Comparison of ENCODE assay signal across 1 cellular context in the genomic region with DNA sequence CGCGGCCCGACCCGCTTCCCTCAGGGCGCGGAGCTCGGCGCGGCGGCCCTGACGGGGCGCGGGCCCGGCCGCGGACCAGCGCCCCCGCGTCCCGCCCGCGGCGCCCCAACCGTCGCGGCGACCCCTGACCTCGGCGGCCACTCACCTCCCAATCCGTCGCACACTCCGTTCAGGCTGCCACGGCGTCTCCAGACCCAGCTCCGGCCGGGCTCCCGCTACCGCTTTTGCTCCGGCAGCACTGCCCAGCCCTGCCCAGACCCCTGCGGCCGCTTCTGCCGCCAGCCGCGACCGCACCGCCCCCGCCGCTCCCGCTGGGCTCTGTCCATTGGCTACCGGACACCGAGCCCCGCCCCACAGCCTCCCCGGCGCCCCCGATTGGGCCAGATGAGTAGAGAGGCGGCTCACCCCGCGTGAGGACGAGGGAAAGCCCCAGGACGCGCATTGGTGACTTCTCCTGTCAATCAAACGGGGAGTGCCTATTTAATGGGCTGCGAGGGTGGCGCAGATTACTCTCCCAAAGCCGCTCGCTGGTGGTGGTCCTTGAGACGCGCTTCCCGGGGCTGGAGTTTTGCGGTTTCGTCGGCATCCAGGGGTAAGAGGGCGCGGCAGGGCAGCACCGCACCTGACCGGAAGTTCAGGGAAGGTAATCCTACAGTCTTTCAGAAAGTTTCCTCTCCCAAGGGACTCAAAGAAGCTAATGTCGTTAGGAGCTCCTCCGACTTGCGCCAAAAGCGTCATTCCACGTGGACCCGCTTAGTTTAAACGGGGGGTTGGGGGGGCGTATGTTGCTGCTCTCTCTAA.
TF ChIP-seq lines count a peak whose summit lies in the region.

PACSIN2 (minus strand) TSS at position 274 of the 801 bp plus-strand sequence. CDS start 103,069 bp downstream, outside the sequence.

TF ChIP-seq in HepG2, 621 proteins besides CTCF, POLR2A, EP300 and RAD21 (continued from another document and continues in another):
- TF ChIP-seq, protein P1, sequence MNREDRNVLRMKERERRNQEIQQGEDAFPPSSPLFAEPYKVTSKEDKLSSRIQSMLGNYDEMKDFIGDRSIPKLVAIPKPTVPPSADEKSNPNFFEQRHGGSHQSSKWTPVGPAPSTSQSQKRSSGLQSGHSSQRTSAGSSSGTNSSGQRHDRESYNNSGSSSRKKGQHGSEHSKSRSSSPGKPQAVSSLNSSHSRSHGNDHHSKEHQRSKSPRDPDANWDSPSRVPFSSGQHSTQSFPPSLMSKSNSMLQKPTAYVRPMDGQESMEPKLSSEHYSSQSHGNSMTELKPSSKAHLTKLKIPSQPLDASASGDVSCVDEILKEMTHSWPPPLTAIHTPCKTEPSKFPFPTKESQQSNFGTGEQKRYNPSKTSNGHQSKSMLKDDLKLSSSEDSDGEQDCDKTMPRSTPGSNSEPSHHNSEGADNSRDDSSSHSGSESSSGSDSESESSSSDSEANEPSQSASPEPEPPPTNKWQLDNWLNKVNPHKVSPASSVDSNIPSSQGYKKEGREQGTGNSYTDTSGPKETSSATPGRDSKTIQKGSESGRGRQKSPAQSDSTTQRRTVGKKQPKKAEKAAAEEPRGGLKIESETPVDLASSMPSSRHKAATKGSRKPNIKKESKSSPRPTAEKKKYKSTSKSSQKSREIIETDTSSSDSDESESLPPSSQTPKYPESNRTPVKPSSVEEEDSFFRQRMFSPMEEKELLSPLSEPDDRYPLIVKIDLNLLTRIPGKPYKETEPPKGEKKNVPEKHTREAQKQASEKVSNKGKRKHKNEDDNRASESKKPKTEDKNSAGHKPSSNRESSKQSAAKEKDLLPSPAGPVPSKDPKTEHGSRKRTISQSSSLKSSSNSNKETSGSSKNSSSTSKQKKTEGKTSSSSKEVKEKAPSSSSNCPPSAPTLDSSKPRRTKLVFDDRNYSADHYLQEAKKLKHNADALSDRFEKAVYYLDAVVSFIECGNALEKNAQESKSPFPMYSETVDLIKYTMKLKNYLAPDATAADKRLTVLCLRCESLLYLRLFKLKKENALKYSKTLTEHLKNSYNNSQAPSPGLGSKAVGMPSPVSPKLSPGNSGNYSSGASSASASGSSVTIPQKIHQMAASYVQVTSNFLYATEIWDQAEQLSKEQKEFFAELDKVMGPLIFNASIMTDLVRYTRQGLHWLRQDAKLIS (CRISPR knock-in tag; IDR thresholded peaks at IDR 0.05) = peak; percentile 89; the same call in 1 of the 2 replicates
- TF ChIP-seq MEIS1 (CRISPR knock-in tag; IDR thresholded peaks at IDR 0.05; ENCODE audit: borderline replicate concordance) (no peak), ZNF432 (CRISPR knock-in tag; IDR thresholded peaks at IDR 0.05; ENCODE audit: borderline replicate concordance) (no peak), ZHX2 (IDR thresholded peaks at IDR 0.05; ENCODE audit: low read depth) (no peak), ZHX2 (CRISPR knock-in tag; IDR thresholded peaks at IDR 0.05; ENCODE audit: borderline replicate concordance) (no peak), MTA1 (CRISPR knock-in tag; IDR thresholded peaks at IDR 0.05; ENCODE audit: borderline replicate concordance) (no peak), STAG1 (CRISPR knock-in tag; IDR thresholded peaks at IDR 0.05) (no peak), ZNF746 (CRISPR knock-in tag; IDR thresholded peaks at IDR 0.05) (no peak; the same call in 1 of the 2 replicates), EHMT2 (IDR thresholded peaks at IDR 0.05; ENCODE audit: borderline replicate concordance, low read depth, low read length) (no peak), ZFP41 (CRISPR knock-in tag; IDR thresholded peaks at IDR 0.05; ENCODE audit: borderline replicate concordance) (no peak), TMF1 (CRISPR knock-in tag; IDR thresholded peaks at IDR 0.05; ENCODE audit: low read depth) (no peak), ZBTB49 (CRISPR knock-in tag; IDR thresholded peaks at IDR 0.05; ENCODE audit: borderline replicate concordance) (no peak)
- TF ChIP-seq, protein P2, sequence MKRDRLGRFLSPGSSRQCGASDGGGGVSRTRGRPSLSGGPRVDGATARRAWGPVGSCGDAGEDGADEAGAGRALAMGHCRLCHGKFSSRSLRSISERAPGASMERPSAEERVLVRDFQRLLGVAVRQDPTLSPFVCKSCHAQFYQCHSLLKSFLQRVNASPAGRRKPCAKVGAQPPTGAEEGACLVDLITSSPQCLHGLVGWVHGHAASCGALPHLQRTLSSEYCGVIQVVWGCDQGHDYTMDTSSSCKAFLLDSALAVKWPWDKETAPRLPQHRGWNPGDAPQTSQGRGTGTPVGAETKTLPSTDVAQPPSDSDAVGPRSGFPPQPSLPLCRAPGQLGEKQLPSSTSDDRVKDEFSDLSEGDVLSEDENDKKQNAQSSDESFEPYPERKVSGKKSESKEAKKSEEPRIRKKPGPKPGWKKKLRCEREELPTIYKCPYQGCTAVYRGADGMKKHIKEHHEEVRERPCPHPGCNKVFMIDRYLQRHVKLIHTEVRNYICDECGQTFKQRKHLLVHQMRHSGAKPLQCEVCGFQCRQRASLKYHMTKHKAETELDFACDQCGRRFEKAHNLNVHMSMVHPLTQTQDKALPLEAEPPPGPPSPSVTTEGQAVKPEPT (CRISPR knock-in tag; IDR thresholded peaks at IDR 0.05; ENCODE audit: low read depth) = 0 out of 2 replicates have a peak, but pooled peaks have one; percentile 30
- TF ChIP-seq, protein P3, sequence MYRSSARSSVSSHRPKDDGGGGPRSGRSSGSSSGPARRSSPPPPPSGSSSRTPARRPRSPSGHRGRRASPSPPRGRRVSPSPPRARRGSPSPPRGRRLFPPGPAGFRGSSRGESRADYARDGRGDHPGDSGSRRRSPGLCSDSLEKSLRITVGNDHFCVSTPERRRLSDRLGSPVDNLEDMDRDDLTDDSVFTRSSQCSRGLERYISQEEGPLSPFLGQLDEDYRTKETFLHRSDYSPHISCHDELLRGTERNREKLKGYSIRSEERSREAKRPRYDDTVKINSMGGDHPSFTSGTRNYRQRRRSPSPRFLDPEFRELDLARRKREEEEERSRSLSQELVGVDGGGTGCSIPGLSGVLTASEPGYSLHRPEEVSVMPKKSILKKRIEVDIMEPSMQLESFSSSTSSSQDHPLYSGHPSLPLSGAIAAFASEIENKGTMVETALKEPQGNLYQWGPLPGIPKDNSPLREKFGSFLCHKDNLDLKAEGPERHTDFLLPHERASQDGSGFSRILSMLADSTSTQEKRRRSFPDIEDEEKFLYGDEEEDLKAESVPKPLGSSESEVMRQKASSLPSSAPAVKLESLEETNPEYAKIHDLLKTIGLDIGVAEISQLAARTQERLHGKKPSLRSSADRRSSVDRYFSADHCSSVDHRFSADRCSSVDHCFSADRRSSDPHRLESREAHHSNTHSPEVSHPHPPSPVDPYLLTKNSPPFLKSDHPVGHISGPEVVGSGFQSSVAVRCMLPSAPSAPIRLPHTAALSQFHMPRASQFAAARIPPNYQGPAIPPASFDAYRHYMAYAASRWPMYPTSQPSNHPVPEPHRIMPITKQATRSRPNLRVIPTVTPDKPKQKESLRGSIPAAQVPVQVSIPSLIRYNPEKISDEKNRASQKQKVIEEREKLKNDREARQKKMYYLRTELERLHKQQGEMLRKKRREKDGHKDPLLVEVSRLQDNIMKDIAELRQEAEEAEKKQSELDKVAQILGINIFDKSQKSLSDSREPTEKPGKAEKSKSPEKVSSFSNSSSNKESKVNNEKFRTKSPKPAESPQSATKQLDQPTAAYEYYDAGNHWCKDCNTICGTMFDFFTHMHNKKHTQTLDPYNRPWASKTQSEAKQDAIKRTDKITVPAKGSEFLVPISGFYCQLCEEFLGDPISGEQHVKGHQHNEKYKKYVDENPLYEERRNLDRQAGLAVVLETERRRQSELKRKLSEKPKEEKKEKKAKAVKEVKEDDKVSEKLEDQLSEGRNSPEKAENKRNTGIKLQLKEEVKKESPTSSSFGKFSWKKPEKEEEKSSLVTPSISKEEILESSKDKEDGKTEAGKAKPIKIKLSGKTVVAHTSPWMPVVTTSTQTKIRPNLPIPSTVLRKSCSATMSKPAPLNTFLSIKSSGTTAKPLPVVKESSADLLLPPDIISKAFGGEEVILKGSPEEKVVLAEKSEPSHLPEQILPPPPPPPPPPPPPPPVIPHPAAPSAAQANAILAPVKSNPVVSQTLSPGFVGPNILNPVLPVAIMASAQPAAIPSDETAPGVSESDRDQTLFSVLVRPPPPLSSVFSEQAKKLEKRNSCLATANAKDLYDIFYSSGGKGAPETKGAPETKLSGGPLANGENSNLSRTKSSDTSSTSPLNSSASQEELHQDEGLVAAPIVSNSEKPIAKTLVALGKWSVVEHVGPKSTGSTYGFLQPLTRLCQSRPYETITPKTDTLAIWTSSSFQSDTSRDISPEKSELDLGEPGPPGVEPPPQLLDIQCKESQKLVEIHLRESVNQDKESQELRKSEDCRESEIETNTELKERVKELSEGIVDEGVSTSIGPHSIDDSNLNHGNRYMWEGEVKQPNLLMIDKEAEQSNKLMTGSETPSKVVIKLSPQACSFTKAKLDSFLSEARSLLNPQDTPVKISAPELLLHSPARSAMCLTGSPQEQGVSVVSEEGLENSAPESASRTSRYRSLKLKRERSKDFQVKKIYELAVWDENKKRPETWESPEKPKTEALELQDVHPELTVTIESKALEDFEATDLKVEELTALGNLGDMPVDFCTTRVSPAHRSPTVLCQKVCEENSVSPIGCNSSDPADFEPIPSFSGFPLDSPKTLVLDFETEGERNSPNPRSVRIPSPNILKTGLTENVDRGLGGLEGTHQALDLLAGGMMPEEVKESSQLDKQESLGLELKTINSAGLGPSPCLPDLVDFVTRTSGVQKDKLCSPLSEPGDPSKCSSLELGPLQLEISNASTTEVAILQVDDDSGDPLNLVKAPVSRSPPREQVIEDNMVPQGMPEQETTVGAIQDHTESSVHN (CRISPR knock-in tag; IDR thresholded peaks at IDR 0.05) = no peak
- TF ChIP-seq, protein P4, sequence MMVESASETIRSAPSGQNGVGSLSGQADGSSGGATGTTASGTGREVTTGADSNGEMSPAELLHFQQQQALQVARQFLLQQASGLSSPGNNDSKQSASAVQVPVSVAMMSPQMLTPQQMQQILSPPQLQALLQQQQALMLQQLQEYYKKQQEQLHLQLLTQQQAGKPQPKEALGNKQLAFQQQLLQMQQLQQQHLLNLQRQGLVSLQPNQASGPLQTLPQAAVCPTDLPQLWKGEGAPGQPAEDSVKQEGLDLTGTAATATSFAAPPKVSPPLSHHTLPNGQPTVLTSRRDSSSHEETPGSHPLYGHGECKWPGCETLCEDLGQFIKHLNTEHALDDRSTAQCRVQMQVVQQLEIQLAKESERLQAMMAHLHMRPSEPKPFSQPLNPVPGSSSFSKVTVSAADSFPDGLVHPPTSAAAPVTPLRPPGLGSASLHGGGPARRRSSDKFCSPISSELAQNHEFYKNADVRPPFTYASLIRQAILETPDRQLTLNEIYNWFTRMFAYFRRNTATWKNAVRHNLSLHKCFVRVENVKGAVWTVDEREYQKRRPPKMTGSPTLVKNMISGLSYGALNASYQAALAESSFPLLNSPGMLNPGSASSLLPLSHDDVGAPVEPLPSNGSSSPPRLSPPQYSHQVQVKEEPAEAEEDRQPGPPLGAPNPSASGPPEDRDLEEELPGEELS (CRISPR knock-in tag; IDR thresholded peaks at IDR 0.05) = peak; percentile 58; the same call in 1 of the 2 replicates
